Comparison of ENCODE assay signal across 1 cellular context in the genomic region with DNA sequence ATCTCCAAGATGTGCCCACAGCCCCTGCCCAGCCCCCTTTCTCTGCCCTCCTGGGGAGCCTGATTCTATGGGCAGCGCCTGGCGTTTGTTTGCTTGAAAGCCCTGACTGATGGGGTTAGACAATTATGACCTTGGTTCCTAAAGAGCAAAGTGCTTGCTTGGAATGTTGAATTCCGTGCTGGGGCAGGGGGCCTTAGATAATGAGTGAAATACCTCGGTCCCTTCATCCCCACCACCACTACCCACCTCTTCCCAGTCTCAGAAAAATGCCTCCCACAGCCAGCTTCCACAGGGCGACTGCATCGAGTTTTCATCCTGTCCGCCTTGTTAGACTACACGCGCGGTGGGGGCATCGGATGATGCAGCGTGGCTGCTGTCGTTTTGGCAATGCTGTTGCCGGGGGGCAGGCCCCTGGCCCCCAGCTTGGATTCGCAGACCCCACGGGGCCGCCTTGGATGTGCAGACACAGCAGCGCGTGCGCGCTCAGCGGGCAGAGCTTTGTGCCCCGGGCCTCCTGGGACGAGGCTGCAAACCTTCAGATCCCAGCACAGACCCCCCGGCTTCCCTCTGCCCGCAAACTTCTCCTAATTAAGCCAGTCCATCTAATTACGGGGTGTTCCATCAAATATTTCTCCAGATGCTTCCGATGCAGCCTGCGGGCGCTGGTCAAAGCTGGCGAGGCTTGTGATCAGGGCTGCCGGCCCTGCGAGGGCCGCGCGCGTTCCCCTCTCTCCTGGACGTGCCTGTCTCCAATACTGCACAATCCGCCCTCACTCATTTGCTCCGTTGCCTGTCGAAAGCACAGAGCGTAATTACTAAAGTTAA.
TF ChIP-seq lines count a peak whose summit lies in the region.

No MANE protein-coding gene starts in this region.

TF ChIP-seq in GM23338, 12 proteins besides CTCF, POLR2A, EP300 and RAD21 (continued from another document):
- TF ChIP-seq, protein P1, sequence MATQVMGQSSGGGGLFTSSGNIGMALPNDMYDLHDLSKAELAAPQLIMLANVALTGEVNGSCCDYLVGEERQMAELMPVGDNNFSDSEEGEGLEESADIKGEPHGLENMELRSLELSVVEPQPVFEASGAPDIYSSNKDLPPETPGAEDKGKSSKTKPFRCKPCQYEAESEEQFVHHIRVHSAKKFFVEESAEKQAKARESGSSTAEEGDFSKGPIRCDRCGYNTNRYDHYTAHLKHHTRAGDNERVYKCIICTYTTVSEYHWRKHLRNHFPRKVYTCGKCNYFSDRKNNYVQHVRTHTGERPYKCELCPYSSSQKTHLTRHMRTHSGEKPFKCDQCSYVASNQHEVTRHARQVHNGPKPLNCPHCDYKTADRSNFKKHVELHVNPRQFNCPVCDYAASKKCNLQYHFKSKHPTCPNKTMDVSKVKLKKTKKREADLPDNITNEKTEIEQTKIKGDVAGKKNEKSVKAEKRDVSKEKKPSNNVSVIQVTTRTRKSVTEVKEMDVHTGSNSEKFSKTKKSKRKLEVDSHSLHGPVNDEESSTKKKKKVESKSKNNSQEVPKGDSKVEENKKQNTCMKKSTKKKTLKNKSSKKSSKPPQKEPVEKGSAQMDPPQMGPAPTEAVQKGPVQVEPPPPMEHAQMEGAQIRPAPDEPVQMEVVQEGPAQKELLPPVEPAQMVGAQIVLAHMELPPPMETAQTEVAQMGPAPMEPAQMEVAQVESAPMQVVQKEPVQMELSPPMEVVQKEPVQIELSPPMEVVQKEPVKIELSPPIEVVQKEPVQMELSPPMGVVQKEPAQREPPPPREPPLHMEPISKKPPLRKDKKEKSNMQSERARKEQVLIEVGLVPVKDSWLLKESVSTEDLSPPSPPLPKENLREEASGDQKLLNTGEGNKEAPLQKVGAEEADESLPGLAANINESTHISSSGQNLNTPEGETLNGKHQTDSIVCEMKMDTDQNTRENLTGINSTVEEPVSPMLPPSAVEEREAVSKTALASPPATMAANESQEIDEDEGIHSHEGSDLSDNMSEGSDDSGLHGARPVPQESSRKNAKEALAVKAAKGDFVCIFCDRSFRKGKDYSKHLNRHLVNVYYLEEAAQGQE (IDR thresholded peaks at IDR 0.05; ENCODE audit: unreplicated experiment) = no peak
- no peak for TF ChIP-seq CREB1 (CRISPR knock-in tag; IDR thresholded peaks at IDR 0.05; ENCODE audit: low read depth)
- no peak for TF ChIP-seq NANOG (IDR thresholded peaks at IDR 0.05; ENCODE audit: borderline replicate concordance)
- TF ChIP-seq JUNB (IDR thresholded peaks at IDR 0.05; ENCODE audit: unreplicated experiment) = no peak
- no peak for TF ChIP-seq STAT1 (IDR thresholded peaks at IDR 0.05; ENCODE audit: unreplicated experiment)
- TF ChIP-seq, protein P2, sequence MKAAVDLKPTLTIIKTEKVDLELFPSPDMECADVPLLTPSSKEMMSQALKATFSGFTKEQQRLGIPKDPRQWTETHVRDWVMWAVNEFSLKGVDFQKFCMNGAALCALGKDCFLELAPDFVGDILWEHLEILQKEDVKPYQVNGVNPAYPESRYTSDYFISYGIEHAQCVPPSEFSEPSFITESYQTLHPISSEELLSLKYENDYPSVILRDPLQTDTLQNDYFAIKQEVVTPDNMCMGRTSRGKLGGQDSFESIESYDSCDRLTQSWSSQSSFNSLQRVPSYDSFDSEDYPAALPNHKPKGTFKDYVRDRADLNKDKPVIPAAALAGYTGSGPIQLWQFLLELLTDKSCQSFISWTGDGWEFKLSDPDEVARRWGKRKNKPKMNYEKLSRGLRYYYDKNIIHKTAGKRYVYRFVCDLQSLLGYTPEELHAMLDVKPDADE (IDR thresholded peaks at IDR 0.05) = no peak
- no peak for TF ChIP-seq ZNF331 (CRISPR knock-in tag; IDR thresholded peaks at IDR 0.05; ENCODE audit: low read depth)
- no peak for TF ChIP-seq ZNF114 (CRISPR knock-in tag; IDR thresholded peaks at IDR 0.05)
- TF ChIP-seq EZH2 (IDR thresholded peaks at IDR 0.05; ENCODE audit: low read depth, unreplicated experiment) = no peak
TF ChIP-seq in GM23338: peak in this region for 0.
